ENCODE assay signal across 28 cellular contexts in the genomic region with DNA sequence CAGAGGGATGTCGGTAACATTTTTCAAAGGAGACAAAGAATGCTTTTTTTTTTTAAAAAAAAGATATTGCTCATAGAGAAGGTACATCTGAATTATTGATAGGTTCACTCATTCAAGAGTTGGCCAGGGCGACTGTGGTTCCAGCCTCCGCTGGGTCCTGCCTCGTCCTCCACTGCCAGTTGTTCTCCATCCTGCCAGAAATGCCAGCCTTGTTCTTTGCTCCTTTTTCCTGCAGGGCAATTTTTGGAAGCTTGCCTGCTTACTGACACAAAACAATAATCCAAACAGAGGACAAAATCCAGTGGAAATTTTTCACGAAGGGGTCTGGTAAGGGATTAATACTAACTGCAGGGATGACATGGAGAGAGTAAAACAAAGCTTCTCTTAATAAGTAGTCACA.
"Had no signal": no experiment of that assay in that cellular context is flagged by ENCODE, and none has a peak within 500 bp of the region (broad histone marks: within the 10 kb centered on the region; RNA-seq: fewer than 3 reads in every experiment).

No MANE protein-coding gene starts in this region.

- FAIRE-seq: colon, islet of Langerhans had no signal

- H3K9me3 ChIP-seq: breast epithelium, left ventricle myocardium inferior, neutrophil, right atrium auricular region, testis, transverse colon had no signal

- H3K27ac ChIP-seq: breast epithelium, left ventricle myocardium inferior, neutrophil, right atrium auricular region, testis, transverse colon had no signal

- ATAC-seq: effector memory CD8-positive, alpha-beta T cell; esophagus mucosa had no signal

- DNase-seq: activated CD4-positive, alpha-beta memory T cell treated with anti-CD3 and anti-CD28 coated beads, Interleukin-2, amount 10 ng/mL, durations not matched to agents 7 days and 5 days; activated CD4-positive, alpha-beta T cell treated with anti-CD3 and anti-CD28 coated beads, Interleukin-2, amount 10 ng/mL, durations not matched to agents 24 days and 14 days; activated CD4-positive, CD25-positive, alpha-beta regulatory T cell treated with anti-CD3 and anti-CD28 coated beads, Interleukin-2, amount 50 U/mL, for 72 hours; activated CD8-positive, alpha-beta memory T cell treated with anti-CD3 and anti-CD28 coated beads, Interleukin-2, amount 50 U/mL, for 48 hours; activated gamma-delta T cell treated with Interleukin-2 at 50 U/mL for 16 hours; activated naive CD4-positive, alpha-beta T cell treated with anti-CD3 and anti-CD28 coated beads, Interleukin-2, amount 50 U/mL, for 16 hours; activated T-cell treated with anti-CD3 and anti-CD28 coated beads, Interleukin-2, amount 50 U/mL, for 24 hours; amniotic stem cell; effector memory CD8-positive, alpha-beta T cell; foreskin fibroblast; left ventricle myocardium inferior; naive B cell; nephron progenitor cell; stimulated activated CD4-positive, alpha-beta T cell treated with anti-CD3 and anti-CD28 coated beads, Interleukin-15, amount 100 ng/mL, for 24 hours; stimulated activated CD4-positive, alpha-beta T cell treated with anti-CD3 and anti-CD28 coated beads, Interleukin-2, amount 100 ng/mL, for 24 hours; stimulated activated naive CD4-positive, alpha-beta T cell; T-helper 2 cell; testis; transverse colon had no signal

- H3K4me1 ChIP-seq: breast epithelium, left ventricle myocardium inferior, right atrium auricular region, testis, transverse colon had no signal

- H3K4me3 ChIP-seq: breast epithelium, left ventricle myocardium inferior, lung, right atrium auricular region, smooth muscle cell, testis, transverse colon had no signal

- H3K36me3 ChIP-seq: breast epithelium, left ventricle myocardium inferior, neutrophil, right atrium auricular region, transverse colon had no signal

- H3K27me3 ChIP-seq: breast epithelium, dorsolateral prefrontal cortex, neutrophil, right atrium auricular region, testis, transverse colon had no signal

- H3K4me2 ChIP-seq: smooth muscle cell had no signal
